In the genomic region with DNA sequence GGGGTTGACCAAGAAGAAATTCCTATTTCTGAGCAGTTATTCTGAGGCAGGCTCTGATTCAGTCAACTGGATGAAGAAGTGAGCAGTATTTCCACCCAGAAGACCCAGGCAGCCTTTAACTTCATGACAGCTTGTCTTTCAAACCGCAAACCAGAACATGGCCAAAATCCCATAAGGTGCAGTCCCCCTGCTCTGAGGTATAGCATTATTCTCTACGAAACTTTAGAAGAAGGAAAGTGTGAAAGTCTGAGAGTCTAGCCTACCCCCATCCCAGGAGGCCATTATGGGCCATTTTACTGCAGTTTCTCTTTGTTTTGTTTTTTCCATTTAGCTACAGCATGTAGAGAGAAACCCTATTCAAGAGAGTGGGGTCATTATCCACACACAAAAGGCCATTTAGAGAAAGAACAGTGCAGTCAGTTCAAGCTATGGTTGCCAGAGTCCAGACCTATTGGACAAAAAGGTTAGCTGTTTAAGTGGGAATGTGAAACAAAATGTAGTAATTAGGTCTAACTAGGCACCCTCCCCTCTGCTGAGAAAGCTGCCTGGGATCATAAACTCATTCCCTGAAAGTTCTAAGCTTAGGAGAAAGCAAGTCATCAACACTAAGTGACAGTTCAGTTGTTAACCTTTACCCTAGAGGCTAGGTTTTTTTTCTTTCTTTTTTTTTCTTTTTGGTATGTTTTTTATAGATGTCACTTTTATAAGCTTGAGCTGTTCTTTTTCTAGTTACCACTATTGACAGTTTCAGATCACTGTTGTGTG, we compare ENCODE assay signal across 16 cellular contexts. TPM values are rescaled to one million over a fixed set of nuclear protein-coding genes. Genes with fewer than 3 reads are reported as not detected.
DNase-seq lines count a peak whose midpoint lies in the region; ATAC-seq, FAIRE-seq and TF ChIP-seq lines count a peak whose summit lies in the region.
"Had no signal": no experiment of that assay in that cellular context is flagged by ENCODE, and none has a peak within 500 bp of the region (broad histone marks: within the 10 kb centered on the region; RNA-seq: fewer than 3 reads in every experiment).

No MANE protein-coding gene starts in this region.

- H3K4me3 ChIP-seq in OCI-LY3 (ENCODE audit: low read length) (no peak overlapping the region), pancreas (no peak overlapping the region), OCI-LY7 (ENCODE audit: low read depth, low read length, poor library complexity, severe bottlenecking) (no peak overlapping the region), gastroesophageal sphincter (no peak overlapping the region), mammary epithelial cell (replicated peaks in 1 of 3; ENCODE audit: insufficient read depth in 1 of 3, low read depth in 2 of 3, low read length in 3 of 3) (no peak overlapping the region)

- peak; percentile 23 for FAIRE-seq in pancreas (lab: Jason Lieb, UNC)
- FAIRE-seq: H54, TTC549 had no signal

- H3K79me2 ChIP-seq in OCI-LY3 (ENCODE audit: low read length) (no peaks in the 10 kb centered on the region), OCI-LY7 (ENCODE audit: insufficient read depth, low read depth, low read length) (no peaks in the 10 kb centered on the region), mammary epithelial cell (ENCODE audit: insufficient read depth, low read length) (no peaks in the 10 kb centered on the region)

- H3K9me3 ChIP-seq in OCI-LY3 (ENCODE audit: insufficient read depth, low read length) (peaks cover 11% of the 10 kb centered on the region; the same call in 1 of the 2 replicates), pancreas (no peaks in the 10 kb centered on the region), OCI-LY7 (ENCODE audit: low read length) (peaks cover 24% of the 10 kb centered on the region; the same call in 1 of the 2 replicates), gastroesophageal sphincter (peaks cover 0 to 7% (median 0%) of the 10 kb centered on the region in 3 donors), mammary epithelial cell (replicated peaks; ENCODE audit: insufficient read depth, low read length) (no peaks in the 10 kb centered on the region)

- TF ChIP-seq CTCF in OCI-LY3 (IDR thresholded peaks at IDR 0.05; ENCODE audit: low read depth, low read length) (no peak), pancreas (IDR thresholded peaks at IDR 0.05) (no peak), OCI-LY7 (conservative IDR thresholded peaks at IDR 0.05; ENCODE audit: low read length) (no peak), gastroesophageal sphincter (IDR thresholded peaks at IDR 0.05) (no peak), mammary epithelial cell (conservative IDR thresholded peaks at IDR 0.05 in 1 of 2, IDR thresholded peaks at IDR 0.05 in 1 of 2; ENCODE audit: extremely low read depth in 1 of 2, insufficient read depth in 1 of 2, low read depth in 1 of 2, low read length in 2 of 2) (no peak)

- intact Hi-C loops in pancreas (cut with DNase I) (no loop called here), OCI-LY7 (cut with micrococcal nuclease; ENCODE audit: unreplicated experiment) (no loop called here), mammary epithelial cell (cut with micrococcal nuclease) (no loop called here)
- intact Hi-C loops in activated T-helper 1 cell treated with anti-CD3 and anti-CD28 coated beads, Interleukin-12 subunit alpha, Interleukin-12 subunit beta, Interleukin-2, Interleukin-4 antibody, amounts not matched to agents 30 ng/mL and 10 ng/mL and 1 ng/mL, durations not matched to agents 14 hours and 24 hours and 36 hours (cut with micrococcal nuclease) = no loop called here

- ATAC-seq in GM19025 (IDR thresholded peaks at IDR 0.05; ENCODE audit: low read depth, unreplicated experiment) (peak; percentile 72), HG02678 (IDR thresholded peaks at IDR 0.05; ENCODE audit: unreplicated experiment) (peak; percentile 82), pancreas (no peak), gastroesophageal sphincter (no peak)

- DNase-seq in pancreas (no peak), OCI-LY7 (ENCODE audit: low spot score) (no peak), mammary epithelial cell (no peak)
- DNase-seq in activated T-helper 1 cell treated with anti-CD3 and anti-CD28 coated beads, Interleukin-12 subunit alpha, Interleukin-12 subunit beta, Interleukin-2, Interleukin-4 antibody, amounts not matched to agents 30 ng/mL and 10 ng/mL and 1 ng/mL, durations not matched to agents 14 hours and 24 hours and 36 hours (ENCODE audit: low spot score) = no peak
- DNase-seq: activated T-cell treated with anti-CD3 and anti-CD28 coated beads for 4 hours; Caco-2; erythroblast; immature natural killer cell; stimulated activated CD4-positive, alpha-beta T cell treated with anti-CD3 and anti-CD28 coated beads, Interleukin-2, amount 100 ng/mL, for 24 hours had no signal

- no peak overlapping the region for H3K4me2 ChIP-seq in OCI-LY3 (ENCODE audit: low read length)
- no peak overlapping the region for H3K4me2 ChIP-seq in OCI-LY7 (ENCODE audit: low read length)
- H3K4me2 ChIP-seq in mammary epithelial cell (ENCODE audit: insufficient read depth, low read depth, low read length) = no peak overlapping the region

- H3K4me3 Mint-ChIP-seq in activated T-helper 1 cell treated with anti-CD3 and anti-CD28 coated beads, Interleukin-12 subunit alpha, Interleukin-12 subunit beta, Interleukin-2, Interleukin-4 antibody, amounts not matched to agents 30 ng/mL and 10 ng/mL and 1 ng/mL, durations not matched to agents 14 hours and 24 hours and 36 hours = no peak overlapping the region
- H3K4me3 Mint-ChIP-seq: immature natural killer cell had no signal

- H2AFZ ChIP-seq in OCI-LY3 (ENCODE audit: low read depth, low read length) (peak overlapping the region; percentile 15; the same call in 1 of the 2 replicates), OCI-LY7 (ENCODE audit: low read length) (no peak overlapping the region; the same call in 1 of the 2 replicates), mammary epithelial cell (ENCODE audit: low read depth, low read length) (no peak overlapping the region)

- peaks cover 30% of the 10 kb centered on the region for H3K4me1 ChIP-seq in OCI-LY3 (ENCODE audit: low read length)
- H3K4me1 ChIP-seq in pancreas = no peaks in the 10 kb centered on the region
- H3K4me1 ChIP-seq in OCI-LY7 (ENCODE audit: insufficient read depth, low read length, poor library complexity, severe bottlenecking) = peaks cover 7% of the 10 kb centered on the region
- H3K4me1 ChIP-seq in gastroesophageal sphincter = no peaks in the 10 kb centered on the region
- no peaks in the 10 kb centered on the region for H3K4me1 ChIP-seq in mammary epithelial cell (ENCODE audit: insufficient read depth, low read length)

- POLR2A ChIA-PET in OCI-LY7 (lab: Charles Lee) = interaction anchor here (0.7 to 1.7 kb wide), 6 partner anchors 10 to 53 kb away, joined by 3 to 7 read pairs (median 4); no protein-coding TSS in a partner anchor

- H3K9me3 Mint-ChIP-seq in activated T-helper 1 cell treated with anti-CD3 and anti-CD28 coated beads, Interleukin-12 subunit alpha, Interleukin-12 subunit beta, Interleukin-2, Interleukin-4 antibody, amounts not matched to agents 30 ng/mL and 10 ng/mL and 1 ng/mL, durations not matched to agents 14 hours and 24 hours and 36 hours = peaks cover 17% of the 10 kb centered on the region
- H3K9me3 Mint-ChIP-seq: immature natural killer cell had no signal

- H3K9ac ChIP-seq in OCI-LY3 (ENCODE audit: low read length) (no peak overlapping the region), mammary epithelial cell (ENCODE audit: insufficient read depth, low read length) (no peak overlapping the region)

- TF ChIP-seq POLR2A in gastroesophageal sphincter (IDR thresholded peaks at IDR 0.05) = no peak

- no peak for TF ChIP-seq EP300 in gastroesophageal sphincter (IDR thresholded peaks at IDR 0.05)

- dilution Hi-C loops in mammary epithelial cell (cut with HindIII; ENCODE audit: low sequenced_read_pairs) = no loop called here

- no peaks in the 10 kb centered on the region for H3K9me2 ChIP-seq in OCI-LY7 (ENCODE audit: insufficient read depth, low read length)

- WGBS in pancreas, 2 donors = 90 to 92% methylated on average over 2 of the region's 2 CpGs
- 92 to 93% methylated on average over 2 of the region's 2 CpGs for WGBS in gastroesophageal sphincter (ENCODE audit: low coverage in 1 of 2), 2 donors
- 65% methylated on average over 2 of the region's 2 CpGs for WGBS in mammary epithelial cell (ENCODE audit: low coverage, missing lambda C conversion rate)

- H4K20me1 ChIP-seq in OCI-LY3 (ENCODE audit: insufficient read depth, low read length) (no peaks in the 10 kb centered on the region), OCI-LY7 (ENCODE audit: insufficient read depth, low read length) (no peaks in the 10 kb centered on the region), mammary epithelial cell (ENCODE audit: insufficient read depth, low read length) (no peaks in the 10 kb centered on the region)

- H3K27me3 ChIP-seq in OCI-LY3 (ENCODE audit: low read depth, low read length) (no peaks in the 10 kb centered on the region), pancreas (no peaks in the 10 kb centered on the region), gastroesophageal sphincter (no peaks in the 10 kb centered on the region), mammary epithelial cell (ENCODE audit: insufficient read depth, low read length) (peaks cover 2% of the 10 kb centered on the region)

- no peak overlapping the region for H3K27ac Mint-ChIP-seq in activated T-helper 1 cell treated with anti-CD3 and anti-CD28 coated beads, Interleukin-12 subunit alpha, Interleukin-12 subunit beta, Interleukin-2, Interleukin-4 antibody, amounts not matched to agents 30 ng/mL and 10 ng/mL and 1 ng/mL, durations not matched to agents 14 hours and 24 hours and 36 hours
- H3K27ac Mint-ChIP-seq: immature natural killer cell had no signal

- H3K27ac ChIP-seq in OCI-LY3 (ENCODE audit: low read length) (peak overlapping the region; percentile 1; the same call in 1 of the 2 replicates), pancreas (no peak overlapping the region), OCI-LY7 (ENCODE audit: low read depth, low read length, poor library complexity, severe bottlenecking) (no peak overlapping the region), gastroesophageal sphincter (peak overlapping the region in 1 of 4 donors; percentile 31), mammary epithelial cell (ENCODE audit: insufficient read depth, low read depth, low read length) (no peak overlapping the region)

- no peaks in the 10 kb centered on the region for H3K27me3 Mint-ChIP-seq in activated T-helper 1 cell treated with anti-CD3 and anti-CD28 coated beads, Interleukin-12 subunit alpha, Interleukin-12 subunit beta, Interleukin-2, Interleukin-4 antibody, amounts not matched to agents 30 ng/mL and 10 ng/mL and 1 ng/mL, durations not matched to agents 14 hours and 24 hours and 36 hours (ENCODE audit: insufficient read depth)

- in situ Hi-C loops in mammary epithelial cell (cut with MboI; ENCODE audit: low sequenced_read_pairs in 2 of 2) = no loop called here

- no peaks in the 10 kb centered on the region for H3K4me1 Mint-ChIP-seq in activated T-helper 1 cell treated with anti-CD3 and anti-CD28 coated beads, Interleukin-12 subunit alpha, Interleukin-12 subunit beta, Interleukin-2, Interleukin-4 antibody, amounts not matched to agents 30 ng/mL and 10 ng/mL and 1 ng/mL, durations not matched to agents 14 hours and 24 hours and 36 hours (ENCODE audit: low read depth)

- CTCF ChIA-PET in OCI-LY7 (lab: Charles Lee; ENCODE audit: unreplicated experiment) = no interaction called here
- CTCF ChIA-PET in mammary epithelial cell (lab: Charles Lee; ENCODE audit: low non-redundant PET) = no interaction called here

- H3K36me3 ChIP-seq in OCI-LY3 (replicated peaks; ENCODE audit: low read depth, low read length) (peaks cover 4% of the 10 kb centered on the region), pancreas (no peaks in the 10 kb centered on the region), OCI-LY7 (ENCODE audit: insufficient read depth, low read length) (no peaks in the 10 kb centered on the region), gastroesophageal sphincter (no peaks in the 10 kb centered on the region), mammary epithelial cell (ENCODE audit: insufficient read depth, low read length) (no peaks in the 10 kb centered on the region)

- no peaks in the 10 kb centered on the region for H3K36me3 Mint-ChIP-seq in activated T-helper 1 cell treated with anti-CD3 and anti-CD28 coated beads, Interleukin-12 subunit alpha, Interleukin-12 subunit beta, Interleukin-2, Interleukin-4 antibody, amounts not matched to agents 30 ng/mL and 10 ng/mL and 1 ng/mL, durations not matched to agents 14 hours and 24 hours and 36 hours (ENCODE audit: low read depth)

- BruUV-seq in OCI-LY7 (replicated peaks; lab: Mats Ljungman, UMichigan) (no TSS peak), mammary epithelial cell (replicated peaks; lab: Mats Ljungman, UMichigan) (no TSS peak)

RNA-seq across cellular contexts. Expression of gene RASGEF1B, which starts 52.1 kb away (rescaled TPM):
- total RNA-seq in pancreas = 1 to 10 TPM; 1.4 to 8.2 (median 3.1) TPM
- polyA plus RNA-seq in pancreas = 1 to 10 TPM; 2.9 to 6.4 TPM
- total RNA-seq in activated T-helper 1 cell treated with anti-CD3 and anti-CD28 coated beads, Interleukin-12 subunit alpha, Interleukin-12 subunit beta, Interleukin-2, Interleukin-4 antibody, amounts not matched to agents 30 ng/mL and 10 ng/mL and 1 ng/mL, durations not matched to agents 14 hours and 24 hours and 36 hours = 3.6 and 3.7 TPM in 2 replicates
- total RNA-seq in OCI-LY7 (2014; rRNA removed; shearing (Covaris generic)) = 10.6 and 12.6 TPM in 2 replicates
- 5.7 and 9.8 TPM in 2 replicates for total RNA-seq in OCI-LY7 (2022)
- 10 to 100 TPM in 2 of 4 donors, 1 to 10 TPM in 2; 4.0 to 14.7 (median 9.4) TPM for total RNA-seq in gastroesophageal sphincter
- 10 to 100 TPM; 10.6 to 15.3 TPM for total RNA-seq in mammary epithelial cell
- polyA plus RNA-seq in mammary epithelial cell = 8.7 TPM
- polyA minus RNA-seq in mammary epithelial cell = 2.0 TPM
- total RNA-seq: RPMI7951 had no signal

Comparison
In these comparisons a context has a peak if more than half of its experiments do, and no peak if none do; other contexts are left out.
1. ATAC-seq: peak in GM19025 (single experiment) and HG02678 (single experiment); none in pancreas (0 of 4) and gastroesophageal sphincter (single experiment).